In genomic region chr16:84239910-84240309, GRCh38 we compare ENCODE assay signal across 1 cellular context.
TF ChIP-seq lines count a peak whose summit lies in the region.

A gene with protein sequence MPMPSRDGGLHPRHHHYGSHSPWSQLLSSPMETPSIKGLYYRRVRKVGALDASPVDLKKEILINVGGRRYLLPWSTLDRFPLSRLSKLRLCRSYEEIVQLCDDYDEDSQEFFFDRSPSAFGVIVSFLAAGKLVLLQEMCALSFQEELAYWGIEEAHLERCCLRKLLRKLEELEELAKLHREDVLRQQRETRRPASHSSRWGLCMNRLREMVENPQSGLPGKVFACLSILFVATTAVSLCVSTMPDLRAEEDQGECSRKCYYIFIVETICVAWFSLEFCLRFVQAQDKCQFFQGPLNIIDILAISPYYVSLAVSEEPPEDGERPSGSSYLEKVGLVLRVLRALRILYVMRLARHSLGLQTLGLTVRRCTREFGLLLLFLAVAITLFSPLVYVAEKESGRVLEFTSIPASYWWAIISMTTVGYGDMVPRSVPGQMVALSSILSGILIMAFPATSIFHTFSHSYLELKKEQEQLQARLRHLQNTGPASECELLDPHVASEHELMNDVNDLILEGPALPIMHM (minus strand): TSS chr16:84240012. CDS start chr16:84237485, 2,527 bp downstream.

TF ChIP-seq in GM23338, 12 proteins besides CTCF, POLR2A, EP300 and RAD21 (continued from another document):
- TF ChIP-seq EZH2 (IDR thresholded peaks at IDR 0.05; ENCODE audit: low read depth, unreplicated experiment) (no peak), CREB1 (CRISPR knock-in tag; IDR thresholded peaks at IDR 0.05; ENCODE audit: low read depth) (no peak), ETS1 (IDR thresholded peaks at IDR 0.05) (no peak), STAT1 (IDR thresholded peaks at IDR 0.05; ENCODE audit: unreplicated experiment) (no peak), EZH2phosphoT487 (IDR thresholded peaks at IDR 0.05; ENCODE audit: unreplicated experiment) (no peak), NANOG (IDR thresholded peaks at IDR 0.05; ENCODE audit: borderline replicate concordance) (no peak)
- TF ChIP-seq, protein P1, sequence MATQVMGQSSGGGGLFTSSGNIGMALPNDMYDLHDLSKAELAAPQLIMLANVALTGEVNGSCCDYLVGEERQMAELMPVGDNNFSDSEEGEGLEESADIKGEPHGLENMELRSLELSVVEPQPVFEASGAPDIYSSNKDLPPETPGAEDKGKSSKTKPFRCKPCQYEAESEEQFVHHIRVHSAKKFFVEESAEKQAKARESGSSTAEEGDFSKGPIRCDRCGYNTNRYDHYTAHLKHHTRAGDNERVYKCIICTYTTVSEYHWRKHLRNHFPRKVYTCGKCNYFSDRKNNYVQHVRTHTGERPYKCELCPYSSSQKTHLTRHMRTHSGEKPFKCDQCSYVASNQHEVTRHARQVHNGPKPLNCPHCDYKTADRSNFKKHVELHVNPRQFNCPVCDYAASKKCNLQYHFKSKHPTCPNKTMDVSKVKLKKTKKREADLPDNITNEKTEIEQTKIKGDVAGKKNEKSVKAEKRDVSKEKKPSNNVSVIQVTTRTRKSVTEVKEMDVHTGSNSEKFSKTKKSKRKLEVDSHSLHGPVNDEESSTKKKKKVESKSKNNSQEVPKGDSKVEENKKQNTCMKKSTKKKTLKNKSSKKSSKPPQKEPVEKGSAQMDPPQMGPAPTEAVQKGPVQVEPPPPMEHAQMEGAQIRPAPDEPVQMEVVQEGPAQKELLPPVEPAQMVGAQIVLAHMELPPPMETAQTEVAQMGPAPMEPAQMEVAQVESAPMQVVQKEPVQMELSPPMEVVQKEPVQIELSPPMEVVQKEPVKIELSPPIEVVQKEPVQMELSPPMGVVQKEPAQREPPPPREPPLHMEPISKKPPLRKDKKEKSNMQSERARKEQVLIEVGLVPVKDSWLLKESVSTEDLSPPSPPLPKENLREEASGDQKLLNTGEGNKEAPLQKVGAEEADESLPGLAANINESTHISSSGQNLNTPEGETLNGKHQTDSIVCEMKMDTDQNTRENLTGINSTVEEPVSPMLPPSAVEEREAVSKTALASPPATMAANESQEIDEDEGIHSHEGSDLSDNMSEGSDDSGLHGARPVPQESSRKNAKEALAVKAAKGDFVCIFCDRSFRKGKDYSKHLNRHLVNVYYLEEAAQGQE (IDR thresholded peaks at IDR 0.05; ENCODE audit: unreplicated experiment), result no peak
